8 cellular contexts compared by ENCODE assay signal in genomic region chr3:53269888-53270880, GRCh38. TPM values are rescaled to one million over a fixed set of nuclear protein-coding genes. Genes with fewer than 3 reads are reported as not detected.
DNase-seq lines count a peak whose midpoint lies in the region; ATAC-seq and TF ChIP-seq lines count a peak whose summit lies in the region.

No MANE protein-coding gene starts in this region.

- CTCF ChIA-PET in activated naive CD4-positive, alpha-beta T cell treated with anti-CD3 and anti-CD28 coated beads, Interleukin-2, amount 10 ng/mL, durations not matched to agents 7 days and 5 days (lab: Charles Lee): interaction anchor here (0.6 to 0.7 kb wide), 2 partner anchors 16 to 49 kb away, joined by 3 read pairs; no protein-coding TSS in a partner anchor

- H2AFZ ChIP-seq in hepatocyte: peak overlapping the region; percentile 49

- H3K27ac Mint-ChIP-seq in activated naive CD4-positive, alpha-beta T cell treated with anti-CD3 and anti-CD28 coated beads, Interleukin-2, amount 10 ng/mL, durations not matched to agents 7 days and 5 days: peak overlapping the region; percentile 2

- peaks cover 20% of the 10 kb centered on the region for H3K4me1 Mint-ChIP-seq in activated naive CD4-positive, alpha-beta T cell treated with anti-CD3 and anti-CD28 coated beads, Interleukin-2, amount 10 ng/mL, durations not matched to agents 7 days and 5 days

- H3K36me3 ChIP-seq in NT2/D1 (ENCODE audit: insufficient read depth, insufficient read length, low read length) (no peaks in the 10 kb centered on the region), hepatocyte (replicated peaks; ENCODE audit: insufficient read depth, low read depth) (no peaks in the 10 kb centered on the region), psoas muscle (ENCODE audit: insufficient read depth in 1 of 2, low read depth in 1 of 2) (no peaks in the 10 kb centered on the region)

- H3K4me2 ChIP-seq in hepatocyte: peak overlapping the region; percentile 48

- H3K9me3 ChIP-seq in NT2/D1 (ENCODE audit: insufficient read depth, low read length) (no peaks in the 10 kb centered on the region), hepatocyte (ENCODE audit: low read depth) (no peaks in the 10 kb centered on the region), psoas muscle (no peaks in the 10 kb centered on the region)

- H3K9me2 ChIP-seq in hepatocyte (replicated peaks; ENCODE audit: insufficient read depth): no peaks in the 10 kb centered on the region

- H3K4me3 ChIP-seq in NT2/D1 (ENCODE audit: insufficient read length, low read depth) (no peak overlapping the region), hepatocyte (no peak overlapping the region), psoas muscle (peak overlapping the region; percentile 15)

- H3K27me3 ChIP-seq in NT2/D1 (ENCODE audit: insufficient read depth, insufficient read length) (no peaks in the 10 kb centered on the region), hepatocyte (no peaks in the 10 kb centered on the region), psoas muscle (ENCODE audit: insufficient read depth in 3 of 3, low read length in 2 of 3) (no peaks in the 10 kb centered on the region)

- peak; percentile 55 for ATAC-seq in HG03520 (IDR thresholded peaks at IDR 0.05; ENCODE audit: unreplicated experiment)
- ATAC-seq in psoas muscle: peak; percentile 93 to 97 (median 96)
- no peak for ATAC-seq in HG03139 (IDR thresholded peaks at IDR 0.05; ENCODE audit: unreplicated experiment)

- H3K4me3 Mint-ChIP-seq in activated naive CD4-positive, alpha-beta T cell treated with anti-CD3 and anti-CD28 coated beads, Interleukin-2, amount 10 ng/mL, durations not matched to agents 7 days and 5 days: no peak overlapping the region

- H3K27me3 Mint-ChIP-seq in activated naive CD4-positive, alpha-beta T cell treated with anti-CD3 and anti-CD28 coated beads, Interleukin-2, amount 10 ng/mL, durations not matched to agents 7 days and 5 days: peaks cover 11% of the 10 kb centered on the region

- TF ChIP-seq CTCF in hepatocyte (IDR thresholded peaks at IDR 0.05; ENCODE audit: poor library complexity): no peak
- no peak for TF ChIP-seq CTCF in psoas muscle (IDR thresholded peaks at IDR 0.05)

- H3K9ac ChIP-seq in NT2/D1 (ENCODE audit: insufficient read length, low read depth): peak overlapping the region; percentile 69

- H3K36me3 Mint-ChIP-seq in activated naive CD4-positive, alpha-beta T cell treated with anti-CD3 and anti-CD28 coated beads, Interleukin-2, amount 10 ng/mL, durations not matched to agents 7 days and 5 days: no peaks in the 10 kb centered on the region

- DNase-seq in activated naive CD4-positive, alpha-beta T cell treated with anti-CD3 and anti-CD28 coated beads, Interleukin-2, amount 10 ng/mL, durations not matched to agents 7 days and 5 days: peak; percentile 46
- no peak for DNase-seq in activated naive CD4-positive, alpha-beta T cell treated with anti-CD3 and anti-CD28 coated beads, Interleukin-2, amount 50 U/mL, for 16 hours
- peak; percentile 94 for DNase-seq in NT2/D1 (ENCODE audit: low read depth, low spot score)
- DNase-seq in astrocyte of the hippocampus (ENCODE audit: low read depth, low spot score): peak; percentile 99
- peak; percentile 92 for DNase-seq in hepatocyte (ENCODE audit: low spot score)
- DNase-seq in psoas muscle: peak; percentile 79 to 88

- no peaks in the 10 kb centered on the region for H4K20me1 ChIP-seq in hepatocyte (ENCODE audit: insufficient read depth, poor library complexity, severe bottlenecking)

- H3K9me3 Mint-ChIP-seq in activated naive CD4-positive, alpha-beta T cell treated with anti-CD3 and anti-CD28 coated beads, Interleukin-2, amount 10 ng/mL, durations not matched to agents 7 days and 5 days: no peaks in the 10 kb centered on the region

- intact Hi-C loops in psoas muscle (cut with DNase I): no loop called here

- 35% methylated on average over 12 of the region's 12 CpGs for WGBS in hepatocyte (ENCODE audit: low lambda C conversion rate, missing lambda C conversion rate)
- WGBS in psoas muscle, 3 donors: 24 to 45% (median 37%) methylated on average over 12 of the region's 12 CpGs

- peak overlapping the region; percentile 88 for H3K27ac ChIP-seq in hepatocyte
- peak overlapping the region; percentile 84 for H3K27ac ChIP-seq in psoas muscle

- H3K4me1 ChIP-seq in NT2/D1 (ENCODE audit: insufficient read depth, insufficient read length) (peaks cover 2% of the 10 kb centered on the region), hepatocyte (ENCODE audit: insufficient read depth) (peaks cover 10% of the 10 kb centered on the region), psoas muscle (peaks cover 19% of the 10 kb centered on the region)

- no peaks in the 10 kb centered on the region for H3K79me2 ChIP-seq in hepatocyte

RNA-seq across cellular contexts. Expression of gene TKT, which starts 14.4 kb away (rescaled TPM):
- total RNA-seq in hepatocyte (222 and 265 TPM in 2 replicates), psoas muscle (10 to 100 TPM; 16.8 to 51.9 (median 21.2) TPM)
- polyA plus RNA-seq in hepatocyte (136 and 149 TPM in 2 replicates), psoas muscle (10 to 100 TPM; 10.5 to 25.6 (median 23.7) TPM)
